Comparison of ENCODE assay signal across 8 cellular contexts in genomic region chr5:17189381-17190036, GRCh38. TPM values are rescaled to one million over a fixed set of nuclear protein-coding genes. Genes with fewer than 3 reads are reported as not detected.
DNase-seq lines count a peak whose midpoint lies in the region; ATAC-seq and TF ChIP-seq lines count a peak whose summit lies in the region.

No MANE protein-coding gene starts in this region.

- H3K4me1 ChIP-seq in iPS DF 6.9 (ENCODE audit: control insufficient read depth, insufficient read depth, low read length): peaks cover 1% of the 10 kb centered on the region; the same call in 1 of the 2 replicates

- H3K27ac Mint-ChIP-seq in HFFc6: peak overlapping the region; percentile 84

- peak; percentile 87 for TF ChIP-seq CTCF in GM06990 (IDR thresholded peaks at IDR 0.05; ENCODE audit: insufficient read depth, low read length, poor library complexity, severe bottlenecking)
- TF ChIP-seq CTCF in HFFc6 (IDR thresholded peaks at IDR 0.05): peak; percentile 98

- no peaks in the 10 kb centered on the region for H3K9me3 ChIP-seq in iPS DF 6.9 (ENCODE audit: control insufficient read depth, insufficient read depth, low read length)

- DNase-seq in GM06990 (ENCODE audit: extremely low read depth, insufficient read length) (peak; percentile 21), HFFc6 (peak; percentile 67), NCI-H1417 treated with DMSO at 0.1 percent for 48 hours (lab: John Stamatoyannopoulos, UW) (peak; percentile 30), SW480 (ENCODE audit: low spot score) (peak; percentile 75), anterior cingulate cortex (lab: John Stamatoyannopoulos, UW) (peak in 45 of 58 donors; percentile 2 to 80 (median 30)), iPS DF 6.9 (ENCODE audit: low read depth, low spot score) (peak; percentile 91)
- peak; percentile 33 to 63 (median 46) for DNase-seq in stimulated activated CD4-positive, alpha-beta T cell treated with anti-CD3 and anti-CD28 coated beads, Interleukin-12 subunit alpha, Interleukin-12 subunit beta, amount 100 ng/mL, for 48 hours (ENCODE audit: low read depth in 2 of 3, low spot score in 1 of 3)

- WGBS in iPS DF 6.9 (ENCODE audit: insufficient coverage, insufficient read length): no CpG with 5 or more reads among the region's 13 CpGs

- H3K27me3 ChIP-seq in GM06990 (replicated peaks; ENCODE audit: control insufficient read depth, insufficient read depth, low read length) (no peaks in the 10 kb centered on the region), iPS DF 6.9 (ENCODE audit: control insufficient read depth, insufficient read depth, low read length) (no peaks in the 10 kb centered on the region)

- H3K9me3 Mint-ChIP-seq in HFFc6: no peaks in the 10 kb centered on the region

- peaks cover 77% of the 10 kb centered on the region for H3K4me1 Mint-ChIP-seq in HFFc6 (ENCODE audit: low read depth)

- ATAC-seq in GM21786 (IDR thresholded peaks at IDR 0.05; ENCODE audit: unreplicated experiment): no peak

- H3K27ac ChIP-seq in iPS DF 6.9 (ENCODE audit: low read length): no peak overlapping the region

- H3K4me3 ChIP-seq in GM06990 (replicated peaks; ENCODE audit: low read depth, low read length) (no peak overlapping the region), iPS DF 6.9 (ENCODE audit: low read length) (no peak overlapping the region)

- H3K27me3 Mint-ChIP-seq in HFFc6 (ENCODE audit: insufficient read depth): peaks cover 1% of the 10 kb centered on the region; the same call in 1 of the 2 replicates

- H3K36me3 ChIP-seq in GM06990 (ENCODE audit: control insufficient read depth, insufficient read depth, low read length): no peaks in the 10 kb centered on the region
- H3K36me3 ChIP-seq in iPS DF 6.9 (ENCODE audit: control insufficient read depth, insufficient read depth, low read length): no peaks in the 10 kb centered on the region

- H3K36me3 Mint-ChIP-seq in HFFc6 (ENCODE audit: low read depth): no peaks in the 10 kb centered on the region

- peak overlapping the region; percentile 80 for H3K4me3 Mint-ChIP-seq in HFFc6

RNA-seq across cellular contexts. Expression of gene BASP1, which starts 27.9 kb away (rescaled TPM):
- total RNA-seq in HFFc6 (2021; fragmentation: NEBNext Ultra II Directional; extraction: Animal tissue kit (Norgen Biotek cat#: 25700)): 100 to 1,000 TPM; 101 to 158 (median 151) TPM

Comparison
In these comparisons a context has a peak if more than half of its experiments do, and no peak if none do; other contexts are left out.
1. DNase-seq: peak in every context shown above with its lines; median percentile 91 in iPS DF 6.9; 75 in SW480; 67 in HFFc6; 46 in stimulated activated CD4-positive, alpha-beta T cell treated with anti-CD3 and anti-CD28 coated beads, Interleukin-12 subunit alpha, Interleukin-12 subunit beta, amount 100 ng/mL, for 48 hours; 30 in NCI-H1417 treated with DMSO at 0.1 percent for 48 hours; 30 in anterior cingulate cortex; 21 in GM06990.